Comparison of ENCODE assay signal across 1 cellular context in genomic region chr12:6849976-6850560, GRCh38.
TF ChIP-seq lines count a peak whose summit lies in the region.

No MANE protein-coding gene starts in this region.

TF ChIP-seq in SK-N-SH, 30 proteins besides CTCF, POLR2A, EP300 and RAD21 (continued from another document):
- no peak for TF ChIP-seq ZBTB33 (IDR thresholded peaks at IDR 0.05; ENCODE audit: borderline replicate concordance, low read depth)
TF ChIP-seq in SK-N-SH: peak in this region for 0.
